In genomic region chr20:10216146-10216741, GRCh38 we compare ENCODE assay signal across 16 cellular contexts. TPM values are rescaled to one million over a fixed set of nuclear protein-coding genes. Genes with fewer than 3 reads are reported as not detected.
DNase-seq lines count a peak whose midpoint lies in the region; ATAC-seq, FAIRE-seq and TF ChIP-seq lines count a peak whose summit lies in the region.
"Had no signal": no experiment of that assay in that cellular context is flagged by ENCODE, and none has a peak within 500 bp of the region (broad histone marks: within the 10 kb centered on the region; RNA-seq: fewer than 3 reads in every experiment).

No MANE protein-coding gene starts in this region.

- WGBS in IMR-90 (ENCODE audit: extremely low coverage in 2 of 2, insufficient read length in 1 of 2), 2 experiments, result no CpG with 5 or more reads among the region's 3 CpGs

- H3K27ac Mint-ChIP-seq in MCF 10A (ENCODE audit: low read depth, unreplicated experiment), result no peak overlapping the region
- H3K27ac Mint-ChIP-seq: activated naive CD4-positive, alpha-beta T cell treated with anti-CD3 and anti-CD28 coated beads, Interleukin-2, amount 50 U/mL, for 72 hours; effector memory CD8-positive, alpha-beta T cell; T-cell had no signal

- no peak for TF ChIP-seq RAD21 in IMR-90 (IDR thresholded peaks at IDR 0.05; ENCODE audit: low read length)

- peak overlapping the region; percentile 50; the same call in 1 of the 2 replicates for H2BK20ac ChIP-seq in IMR-90 (ENCODE audit: low read depth, low read length)

- no peaks in the 10 kb centered on the region for H3K9me3 Mint-ChIP-seq in MCF 10A (ENCODE audit: unreplicated experiment)

- H3K79me1 ChIP-seq in IMR-90 (ENCODE audit: low read depth in 1 of 2, low read length in 2 of 2), result no peaks in the 10 kb centered on the region

- peak overlapping the region; percentile 27 for H4K5ac ChIP-seq in IMR-90 (ENCODE audit: low read depth, low read length)

- CTCF ChIA-PET in IMR-90 (lab: Yijun Ruan, JAX), result interaction anchor here (0.6 kb wide), 1 partner anchor 141 kb away, joined by 4 read pairs; no protein-coding TSS in a partner anchor
- CTCF ChIA-PET in MCF 10A (lab: Yijun Ruan, JAX), result interaction anchor here (1.1 kb wide), 1 partner anchor 267 kb away, joined by 5 read pairs; no protein-coding TSS in a partner anchor

- peak overlapping the region; percentile 48 for H2BK5ac ChIP-seq in IMR-90 (ENCODE audit: low read depth, low read length, poor library complexity, severe bottlenecking)

- no peak for ATAC-seq in IMR-90 (ENCODE audit: low read depth)
- ATAC-seq: activated naive CD4-positive, alpha-beta T cell treated with anti-CD3 and anti-CD28 coated beads, Interleukin-2, amount 50 U/mL, for 72 hours; effector memory CD8-positive, alpha-beta T cell; mucosa of descending colon; T-cell had no signal

- H2AK5ac ChIP-seq in IMR-90 (ENCODE audit: low read depth, low read length), result no peak overlapping the region

- H2BK120ac ChIP-seq in IMR-90 (ENCODE audit: low read depth, low read length), result peak overlapping the region; percentile 23; the same call in 1 of the 2 replicates

- H3K23ac ChIP-seq in IMR-90 (ENCODE audit: low read depth, low read length), result peak overlapping the region; percentile 18; the same call in 1 of the 2 replicates

- H2AFZ ChIP-seq in IMR-90 (replicated peaks; ENCODE audit: low read length, poor library complexity), result no peak overlapping the region

- H3K4me3 Mint-ChIP-seq in MCF 10A (ENCODE audit: unreplicated experiment), result no peak overlapping the region
- H3K4me3 Mint-ChIP-seq: effector memory CD8-positive, alpha-beta T cell had no signal

- dilution Hi-C loops in IMR-90 (cut with HindIII; ENCODE audit: low sequenced_read_pairs, unreplicated experiment), result no loop called here

- DNase-seq in AG08396 (ENCODE audit: low spot score) (peak; percentile 11), IMR-90 (peak; percentile 70), astrocyte of the cerebellum (ENCODE audit: low read depth) (peak; percentile 58), medulla oblongata (ENCODE audit: extremely low spot score) (peak; percentile 6), HTR-8/SVneo (ENCODE audit: insufficient read length, low spot score) (no peak), COLO668 (lab: John Stamatoyannopoulos, UW; ENCODE audit: unreplicated experiment) (no peak), MCF 10A (ENCODE audit: unreplicated experiment) (no peak), GF-D8 (lab: John Stamatoyannopoulos, UW) (no peak)
- DNase-seq: activated CD4-positive, alpha-beta T cell treated with anti-CD3 and anti-CD28 coated beads, Interleukin-2, amount 50 U/mL, for 4 hours; effector memory CD8-positive, alpha-beta T cell; mucosa of descending colon; NK-92 treated with Interleukin-12 subunit alpha and Interleukin-12 subunit beta, amount 100 ng/mL, for 24 hours; T-cell had no signal

- no peak overlapping the region for H3K4me3 ChIP-seq in IMR-90 (ENCODE audit: insufficient read depth, low read depth, low read length)
- H3K4me3 ChIP-seq in astrocyte of the cerebellum (ENCODE audit: low read depth, low read length), result no peak overlapping the region
- H3K4me3 ChIP-seq: BLaER1, mucosa of descending colon, skin epidermis had no signal

- H3K56ac ChIP-seq in IMR-90 (ENCODE audit: extremely low read depth, insufficient read depth, low read length), result no peak overlapping the region

- FAIRE-seq in HTR-8/SVneo (lab: Jason Lieb, UNC), result no peak

- BruUV-seq in IMR-90 (replicated peaks; lab: Mats Ljungman, UMichigan), result no TSS peak
- no TSS peak for BruUV-seq in MCF 10A (replicated peaks; lab: Mats Ljungman, UMichigan)

- H3K18ac ChIP-seq in IMR-90 (ENCODE audit: low read depth, low read length), result peak overlapping the region; percentile 33; the same call in 1 of the 2 replicates

- no peaks in the 10 kb centered on the region for H3K36me3 ChIP-seq in IMR-90 (ENCODE audit: control insufficient read depth, insufficient read depth, low read length)
- H3K36me3 ChIP-seq: BLaER1 had no signal

- H4K8ac ChIP-seq in IMR-90 (ENCODE audit: low read depth in 2 of 2, low read length in 2 of 2), result peak overlapping the region in 1 of 2 experiments; percentile 22; a peak in 1 of 4 replicates

- no peak overlapping the region for H4K91ac ChIP-seq in IMR-90 (ENCODE audit: insufficient read depth, low read depth, low read length)

- POLR2A ChIA-PET in IMR-90 (lab: Charles Lee; ENCODE audit: unreplicated experiment) (no interaction called here), MCF 10A (lab: Yijun Ruan, JAX) (interaction anchor here (0.6 kb wide), 1 partner anchor 13 kb away, joined by 3 read pairs; no protein-coding TSS in a partner anchor)

- intact Hi-C loops in IMR-90 (cut with micrococcal nuclease) (loop anchor here (2.0 to 5.0 kb wide), 2 partner anchors 15 to 91 kb away; no protein-coding TSS in a partner anchor), MCF 10A (cut with micrococcal nuclease) (no loop called here)

- H3K27me3 Mint-ChIP-seq in MCF 10A (ENCODE audit: insufficient read depth, unreplicated experiment), result peaks cover 36% of the 10 kb centered on the region

- peak overlapping the region; percentile 26; the same call in 1 of the 2 replicates for H3K4ac ChIP-seq in IMR-90 (ENCODE audit: low read depth, low read length)

- H2BK15ac ChIP-seq in IMR-90 (ENCODE audit: low read depth, low read length), result no peak overlapping the region; the same call in 2 of the 3 replicates

- no peaks in the 10 kb centered on the region for H3K27me3 ChIP-seq in IMR-90 (ENCODE audit: control insufficient read depth, insufficient read depth, low read length)
- H3K27me3 ChIP-seq: BLaER1 had no signal

- H2AK9ac ChIP-seq in IMR-90 (replicated peaks; ENCODE audit: low read depth, low read length, poor library complexity), result no peak overlapping the region

- TF ChIP-seq CTCF in IMR-90 (conservative IDR thresholded peaks at IDR 0.05; ENCODE audit: low read depth, low read length), result no peak
- TF ChIP-seq CTCF in astrocyte of the cerebellum (IDR thresholded peaks at IDR 0.05; ENCODE audit: low read depth, low read length, missing control alignments), result no peak
- TF ChIP-seq CTCF in MCF 10A (IDR thresholded peaks at IDR 0.05; ENCODE audit: unreplicated experiment), result no peak

- in situ Hi-C loops in IMR-90 (cut with MboI; ENCODE audit: low sequenced_read_pairs) (no loop called here), astrocyte of the cerebellum (cut with HindIII; ENCODE audit: low sequenced_read_pairs) (no loop called here)

- H3K9me1 ChIP-seq in IMR-90 (ENCODE audit: insufficient read depth, low read length), result 0 out of 2 replicates have a peak, but pooled peaks cover 2% of the 10 kb centered on the region

- 0 out of 2 replicates have a peak overlapping the region, but pooled peaks have one; percentile 46 for H3K9ac ChIP-seq in IMR-90 (ENCODE audit: low read depth, low read length)
- H3K9ac ChIP-seq: BLaER1 had no signal

- peaks cover 5% of the 10 kb centered on the region for H3K4me1 Mint-ChIP-seq in MCF 10A (ENCODE audit: insufficient read depth, unreplicated experiment)

- H3K4me2 ChIP-seq in IMR-90 (ENCODE audit: low read depth, low read length), result peak overlapping the region; percentile 62
- H3K4me2 ChIP-seq: BLaER1 had no signal

- TF ChIP-seq POLR2A in IMR-90 (IDR thresholded peaks at IDR 0.05; ENCODE audit: low read depth, low read length), result no peak

- no peaks in the 10 kb centered on the region for H3K36me3 Mint-ChIP-seq in MCF 10A (ENCODE audit: insufficient read depth, unreplicated experiment)
- H3K36me3 Mint-ChIP-seq: T-cell had no signal

- H3K27ac ChIP-seq in IMR-90 (ENCODE audit: insufficient read depth, low read length), result peak overlapping the region; percentile 80; the same call in 1 of the 2 replicates
- H3K27ac ChIP-seq: BLaER1 had no signal

- H3K4me1 ChIP-seq in IMR-90 (ENCODE audit: control insufficient read depth, insufficient read depth, low read length), result peaks cover 2% of the 10 kb centered on the region; the same call in 1 of the 2 replicates
- H3K4me1 ChIP-seq: BLaER1 had no signal

- peak overlapping the region; percentile 43; the same call in 1 of the 2 replicates for H3K14ac ChIP-seq in IMR-90 (replicated peaks; ENCODE audit: low read depth, low read length)

- H3K9me3 ChIP-seq in IMR-90 (ENCODE audit: control insufficient read depth, insufficient read depth, low read length), result no peaks in the 10 kb centered on the region
- H3K9me3 ChIP-seq: BLaER1, mucosa of descending colon had no signal

- H4K20me1 ChIP-seq in IMR-90 (ENCODE audit: insufficient read depth, low read length), result no peaks in the 10 kb centered on the region
- H4K20me1 ChIP-seq: BLaER1 had no signal

TF ChIP-seq in IMR-90, 13 proteins besides CTCF, POLR2A, EP300 and RAD21:
- no peak for TF ChIP-seq NFE2L2 (IDR thresholded peaks at IDR 0.05; ENCODE audit: low read depth, low read length)
- TF ChIP-seq CEBPB (IDR thresholded peaks at IDR 0.05; ENCODE audit: low read depth, low read length), result no peak
- no peak for TF ChIP-seq MAFK (IDR thresholded peaks at IDR 0.05; ENCODE audit: low read depth, low read length)
- no peak for TF ChIP-seq BHLHE40 (IDR thresholded peaks at IDR 0.05; ENCODE audit: low read depth, low read length)
- TF ChIP-seq ELK1 (IDR thresholded peaks at IDR 0.05; ENCODE audit: borderline replicate concordance, low read depth, low read length), result no peak

RNA-seq across cellular contexts. Expression of gene SNAP25, which starts 2.4 kb away (rescaled TPM):
- total RNA-seq in IMR-90 (2012; rRNA removed) (1.1 and 2.8 TPM in 2 replicates), MCF 10A (2022) (not detected in 2 replicates)
- 2.0 and 2.8 TPM in 2 replicates for polyA plus RNA-seq in IMR-90 (2012; rRNA removed)
- 0.70 and 0.73 TPM in 2 replicates for polyA plus RNA-seq in IMR-90 (2012; cell fraction: cytosol; rRNA removed)
- polyA plus RNA-seq in IMR-90 (2012; cell fraction: nucleus; rRNA removed; ENCODE audit: low replicate concordance), result 2.7 and 14.4 TPM in 2 replicates

Comparison
In these comparisons a context has a peak if more than half of its experiments do, and no peak if none do; other contexts are left out.
1. DNase-seq: peak in AG08396 (single experiment), IMR-90 (single experiment), astrocyte of the cerebellum (single experiment) and medulla oblongata (single experiment); none in HTR-8/SVneo (single experiment), COLO668 (single experiment), MCF 10A (single experiment) and GF-D8 (single experiment).